Comparison of ENCODE assay signal across 7 cellular contexts in genomic region chr12:102376781-102377180, GRCh38.
"Had no signal": no experiment of that assay in that cellular context is flagged by ENCODE, and none has a peak within 500 bp of the region (broad histone marks: within the 10 kb centered on the region; RNA-seq: fewer than 3 reads in every experiment).

No MANE protein-coding gene starts in this region.

- H3K36me3 ChIP-seq: HAP-1 had no signal

- H3K9ac ChIP-seq: GM23248 had no signal

- H3K27ac ChIP-seq: GM23248 had no signal

- ATAC-seq: HCT116 had no signal

- FAIRE-seq: HTR-8/SVneo had no signal

- H3K4me3 Mint-ChIP-seq: HFFc6 had no signal

- H2AFZ ChIP-seq: GM23248 had no signal

- H3K9me3 ChIP-seq: HAP-1 had no signal

- H3K27ac Mint-ChIP-seq: HFFc6 had no signal

- H3K4me1 ChIP-seq: HAP-1 had no signal

- H3K4me3 ChIP-seq: GM23248, HAP-1 had no signal

- DNase-seq: GOT3, H7, HFFc6 had no signal
